ENCODE assay signal across 6 cellular contexts in the genomic region with DNA sequence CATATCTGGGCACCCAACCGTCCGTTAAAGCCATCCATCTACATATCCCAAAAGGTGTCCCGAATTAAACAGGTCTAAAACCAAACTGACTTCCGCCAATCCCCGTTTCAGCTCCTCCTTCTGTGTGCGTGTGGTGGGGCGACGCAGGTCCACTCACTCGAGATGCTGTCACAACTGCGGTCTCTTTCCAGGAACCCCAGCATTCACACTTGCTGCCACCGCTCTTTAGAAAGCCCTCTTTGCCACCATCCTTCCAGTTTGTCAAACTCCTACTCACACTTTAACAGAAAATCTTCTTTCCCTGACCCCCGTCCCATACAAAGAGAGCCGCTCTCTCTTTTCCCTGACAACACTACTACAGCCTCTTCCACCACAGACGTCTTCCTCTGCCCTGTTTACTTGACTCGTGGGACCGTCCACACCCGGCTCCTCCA. TPM values are rescaled to one million over a fixed set of nuclear protein-coding genes. Genes with fewer than 3 reads are reported as not detected.
DNase-seq lines count a peak whose midpoint lies in the region; ATAC-seq lines count a peak whose summit lies in the region.

No MANE protein-coding gene starts in this region.

- peaks cover 18% of the 10 kb centered on the region for H3K36me3 Mint-ChIP-seq in activated T-helper 1 cell treated with anti-CD3 and anti-CD28 coated beads, Interleukin-12 subunit alpha, Interleukin-12 subunit beta, Interleukin-2, Interleukin-4 antibody, amounts not matched to agents 30 ng/mL and 10 ng/mL and 1 ng/mL, durations not matched to agents 14 hours and 24 hours and 36 hours (ENCODE audit: low read depth)

- no peaks in the 10 kb centered on the region for H3K9me3 Mint-ChIP-seq in activated T-helper 1 cell treated with anti-CD3 and anti-CD28 coated beads, Interleukin-12 subunit alpha, Interleukin-12 subunit beta, Interleukin-2, Interleukin-4 antibody, amounts not matched to agents 30 ng/mL and 10 ng/mL and 1 ng/mL, durations not matched to agents 14 hours and 24 hours and 36 hours

- H3K27me3 Mint-ChIP-seq in activated T-helper 1 cell treated with anti-CD3 and anti-CD28 coated beads, Interleukin-12 subunit alpha, Interleukin-12 subunit beta, Interleukin-2, Interleukin-4 antibody, amounts not matched to agents 30 ng/mL and 10 ng/mL and 1 ng/mL, durations not matched to agents 14 hours and 24 hours and 36 hours (ENCODE audit: insufficient read depth): peaks cover 22% of the 10 kb centered on the region

- DNase-seq in activated T-helper 1 cell treated with anti-CD3 and anti-CD28 coated beads, Interleukin-12 subunit alpha, Interleukin-12 subunit beta, Interleukin-2, Interleukin-4 antibody, amounts not matched to agents 30 ng/mL and 10 ng/mL and 1 ng/mL, durations not matched to agents 14 hours and 24 hours and 36 hours (ENCODE audit: low spot score): peak; percentile 40
- DNase-seq in lung microvascular endothelial cell (ENCODE audit: low read depth in 2 of 2) (peak; percentile 30 to 34), pons (ENCODE audit: low spot score) (no peak), DMS79 treated with DMSO at 0.1 percent for 48 hours (lab: John Stamatoyannopoulos, UW) (no peak), H4 (ENCODE audit: low spot score) (no peak)

- H3K4me1 Mint-ChIP-seq in activated T-helper 1 cell treated with anti-CD3 and anti-CD28 coated beads, Interleukin-12 subunit alpha, Interleukin-12 subunit beta, Interleukin-2, Interleukin-4 antibody, amounts not matched to agents 30 ng/mL and 10 ng/mL and 1 ng/mL, durations not matched to agents 14 hours and 24 hours and 36 hours (ENCODE audit: low read depth): peaks cover 23% of the 10 kb centered on the region

- peak overlapping the region; percentile 97 for H3K27ac Mint-ChIP-seq in activated T-helper 1 cell treated with anti-CD3 and anti-CD28 coated beads, Interleukin-12 subunit alpha, Interleukin-12 subunit beta, Interleukin-2, Interleukin-4 antibody, amounts not matched to agents 30 ng/mL and 10 ng/mL and 1 ng/mL, durations not matched to agents 14 hours and 24 hours and 36 hours

- ATAC-seq in HG03280 (IDR thresholded peaks at IDR 0.05; ENCODE audit: unreplicated experiment): peak; percentile 4

- H3K4me3 Mint-ChIP-seq in activated T-helper 1 cell treated with anti-CD3 and anti-CD28 coated beads, Interleukin-12 subunit alpha, Interleukin-12 subunit beta, Interleukin-2, Interleukin-4 antibody, amounts not matched to agents 30 ng/mL and 10 ng/mL and 1 ng/mL, durations not matched to agents 14 hours and 24 hours and 36 hours: peak overlapping the region; percentile 98

- intact Hi-C loops in activated T-helper 1 cell treated with anti-CD3 and anti-CD28 coated beads, Interleukin-12 subunit alpha, Interleukin-12 subunit beta, Interleukin-2, Interleukin-4 antibody, amounts not matched to agents 30 ng/mL and 10 ng/mL and 1 ng/mL, durations not matched to agents 14 hours and 24 hours and 36 hours (cut with micrococcal nuclease): loop anchor here (1.0 to 5.0 kb wide), 7 partner anchors 22 to 748 kb away; a partner anchor contains a TSS

RNA-seq across cellular contexts. Expression of a gene that starts 0.5 kb away (rescaled TPM):
- 20.8 and 22.8 TPM in 2 replicates for total RNA-seq in activated T-helper 1 cell treated with anti-CD3 and anti-CD28 coated beads, Interleukin-12 subunit alpha, Interleukin-12 subunit beta, Interleukin-2, Interleukin-4 antibody, amounts not matched to agents 30 ng/mL and 10 ng/mL and 1 ng/mL, durations not matched to agents 14 hours and 24 hours and 36 hours
- total RNA-seq in lung microvascular endothelial cell: 3.3 and 4.2 TPM in 2 replicates
- total RNA-seq in H4 (2014; rRNA removed; shearing (Covaris generic)): 6.2 and 8.9 TPM in 2 replicates

RNA-seq across cellular contexts. Expression of a gene that starts 6.1 kb away (rescaled TPM):
- total RNA-seq in activated T-helper 1 cell treated with anti-CD3 and anti-CD28 coated beads, Interleukin-12 subunit alpha, Interleukin-12 subunit beta, Interleukin-2, Interleukin-4 antibody, amounts not matched to agents 30 ng/mL and 10 ng/mL and 1 ng/mL, durations not matched to agents 14 hours and 24 hours and 36 hours: 0.26 TPM in 1 of 2 replicates, not detected in the other
- not detected in 2 replicates for total RNA-seq in lung microvascular endothelial cell
- total RNA-seq in H4 (2014; rRNA removed; shearing (Covaris generic)): not detected in 2 replicates

RNA-seq across cellular contexts. Expression of a gene that starts 12.9 kb away (rescaled TPM):
- total RNA-seq in activated T-helper 1 cell treated with anti-CD3 and anti-CD28 coated beads, Interleukin-12 subunit alpha, Interleukin-12 subunit beta, Interleukin-2, Interleukin-4 antibody, amounts not matched to agents 30 ng/mL and 10 ng/mL and 1 ng/mL, durations not matched to agents 14 hours and 24 hours and 36 hours: not detected in 2 replicates
- total RNA-seq in lung microvascular endothelial cell: not detected in 2 replicates
- not detected in 2 replicates for total RNA-seq in H4 (2014; rRNA removed; shearing (Covaris generic))

RNA-seq across cellular contexts. Expression of a gene that starts 21.8 kb away (rescaled TPM):
- 23.2 and 24.1 TPM in 2 replicates for total RNA-seq in activated T-helper 1 cell treated with anti-CD3 and anti-CD28 coated beads, Interleukin-12 subunit alpha, Interleukin-12 subunit beta, Interleukin-2, Interleukin-4 antibody, amounts not matched to agents 30 ng/mL and 10 ng/mL and 1 ng/mL, durations not matched to agents 14 hours and 24 hours and 36 hours
- 28.3 and 37.5 TPM in 2 replicates for total RNA-seq in lung microvascular endothelial cell
- 19.1 TPM in 2 replicates for total RNA-seq in H4 (2014; rRNA removed; shearing (Covaris generic))

RNA-seq across cellular contexts. Expression of a gene that starts 34.6 kb away (rescaled TPM):
- total RNA-seq in activated T-helper 1 cell treated with anti-CD3 and anti-CD28 coated beads, Interleukin-12 subunit alpha, Interleukin-12 subunit beta, Interleukin-2, Interleukin-4 antibody, amounts not matched to agents 30 ng/mL and 10 ng/mL and 1 ng/mL, durations not matched to agents 14 hours and 24 hours and 36 hours: 31.7 and 34.0 TPM in 2 replicates
- 47.1 and 61.9 TPM in 2 replicates for total RNA-seq in lung microvascular endothelial cell
- 75.0 and 77.8 TPM in 2 replicates for total RNA-seq in H4 (2014; rRNA removed; shearing (Covaris generic))

Comparison
In these comparisons a context has a peak if more than half of its experiments do, and no peak if none do; other contexts are left out.
1. DNase-seq: peak in activated T-helper 1 cell treated with anti-CD3 and anti-CD28 coated beads, Interleukin-12 subunit alpha, Interleukin-12 subunit beta, Interleukin-2, Interleukin-4 antibody, amounts not matched to agents 30 ng/mL and 10 ng/mL and 1 ng/mL, durations not matched to agents 14 hours and 24 hours and 36 hours (single experiment) and lung microvascular endothelial cell (2 of 2); none in pons (single experiment), DMS79 treated with DMSO at 0.1 percent for 48 hours (single experiment) and H4 (single experiment).